In the genomic region with DNA sequence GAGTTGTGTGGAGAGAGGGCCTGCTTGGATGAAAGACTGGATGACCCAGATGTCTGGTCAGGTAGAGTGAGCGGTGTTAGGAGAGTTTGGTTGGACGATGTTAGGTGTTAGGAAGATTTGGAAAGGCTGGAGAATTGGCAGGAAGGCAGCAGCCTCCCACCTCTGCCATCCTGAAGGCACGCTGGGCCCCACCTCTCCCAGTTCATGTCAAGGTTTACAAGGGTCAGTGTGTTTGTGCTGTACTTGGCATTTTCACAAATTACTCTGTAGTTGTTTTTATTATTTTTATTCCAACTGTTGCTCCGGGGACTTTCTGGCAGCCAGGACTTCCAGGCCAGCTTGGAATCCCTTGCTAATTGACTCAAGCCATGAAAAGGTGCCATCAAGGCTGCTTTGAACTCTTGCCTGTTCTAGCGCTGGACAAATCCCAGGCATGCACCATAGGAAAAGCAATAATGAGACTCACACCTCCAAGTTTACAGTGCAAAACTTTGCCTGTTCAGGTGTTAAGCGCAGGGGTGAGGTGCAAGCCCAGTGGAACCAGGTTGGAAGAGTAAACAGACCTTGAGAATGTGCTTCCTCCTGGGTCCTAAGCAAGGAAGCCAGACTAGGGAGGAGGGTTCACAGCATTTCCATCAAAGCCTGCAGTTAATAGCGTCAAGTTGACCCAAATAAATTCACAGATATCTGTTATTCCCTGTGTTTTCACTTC, we compare ENCODE assay signal across 13 cellular contexts.
"Had no signal": no experiment of that assay in that cellular context is flagged by ENCODE, and none has a peak within 500 bp of the region (broad histone marks: within the 10 kb centered on the region; RNA-seq: fewer than 3 reads in every experiment).

No MANE protein-coding gene starts in this region.

- H3K27ac Mint-ChIP-seq: activated CD8-positive, alpha-beta T cell treated with anti-CD3 and anti-CD28 coated beads, Interleukin-2, amount 10 ng/mL, durations not matched to agents 7 days and 5 days; nephron had no signal

- H3K4me1 Mint-ChIP-seq: nephron had no signal

- H3K4me1 ChIP-seq: thyroid gland had no signal

- H3K9me3 ChIP-seq: gastrocnemius medialis, heart right ventricle, thyroid gland had no signal

- H3K4me3 ChIP-seq: gastrocnemius medialis, heart right ventricle, lung, thyroid gland had no signal

- DNase-seq: activated CD4-positive, alpha-beta T cell treated with anti-CD3 and anti-CD28 coated beads for 48 hours; activated CD8-positive, alpha-beta memory T cell treated with anti-CD3 and anti-CD28 coated beads, Interleukin-2, amount 50 U/mL, for 48 hours; activated CD8-positive, alpha-beta T cell treated with anti-CD3 and anti-CD28 coated beads, Interleukin-2, amount 10 ng/mL, durations not matched to agents 7 days and 5 days; activated naive CD4-positive, alpha-beta T cell treated with Interleukin-2 at 50 U/mL for 16 hours; central memory CD4-positive, alpha-beta T cell; cortex of kidney; effector CD8-positive, alpha-beta T cell; gastrocnemius medialis; heart right ventricle; T-helper 1 cell; thyroid gland had no signal

- H3K36me3 ChIP-seq: gastrocnemius medialis, heart right ventricle, thyroid gland had no signal

- H3K27ac ChIP-seq: thyroid gland had no signal

- H3K4me3 Mint-ChIP-seq: activated CD8-positive, alpha-beta T cell treated with anti-CD3 and anti-CD28 coated beads, Interleukin-2, amount 10 ng/mL, durations not matched to agents 7 days and 5 days; nephron had no signal

- H3K27me3 ChIP-seq: gastrocnemius medialis, heart right ventricle, thyroid gland had no signal

- ATAC-seq: activated CD8-positive, alpha-beta T cell treated with anti-CD3 and anti-CD28 coated beads, Interleukin-2, amount 10 ng/mL, durations not matched to agents 7 days and 5 days; gastrocnemius medialis had no signal
